8 cellular contexts compared by ENCODE assay signal in the genomic region with DNA sequence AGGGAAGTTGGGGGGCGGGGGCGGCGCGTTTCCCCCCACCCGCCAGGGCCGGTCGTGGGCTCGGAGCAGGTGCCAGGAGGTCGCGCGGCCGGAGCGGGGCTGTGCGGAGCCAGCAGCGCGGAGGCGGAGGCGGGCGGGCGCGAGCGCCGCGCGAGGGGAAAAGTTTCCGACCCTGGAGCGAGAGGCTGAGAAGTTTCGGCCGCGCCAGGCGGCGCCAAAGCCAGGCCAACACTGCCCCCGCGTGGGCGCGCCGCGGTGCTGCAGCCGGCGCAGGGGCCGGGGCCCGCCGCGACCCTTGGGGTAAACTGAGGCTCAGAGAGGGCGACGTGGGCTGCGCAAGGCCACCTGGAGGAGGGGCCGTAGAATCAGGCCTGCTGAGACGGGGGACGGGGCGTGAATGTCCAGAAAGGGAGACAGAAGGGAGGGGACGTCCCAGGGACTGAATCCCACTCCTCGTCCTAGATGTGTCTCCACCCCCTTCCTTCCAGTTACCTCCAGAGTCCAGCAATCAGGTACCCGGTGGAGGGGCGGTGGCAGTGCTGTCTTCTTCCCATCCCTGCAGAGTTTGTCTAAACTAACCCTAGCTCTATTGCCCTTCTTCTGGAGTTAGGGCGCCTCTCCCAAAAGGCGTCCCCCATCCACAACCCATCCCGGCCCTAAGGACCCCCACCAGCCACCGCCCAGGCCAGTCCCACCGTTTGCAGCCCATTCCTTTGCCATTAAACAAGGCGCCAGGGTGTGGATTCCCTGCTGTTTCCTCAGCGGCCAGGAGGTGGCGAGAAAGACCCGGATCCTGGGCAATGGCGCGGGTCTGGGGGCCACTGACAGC. TPM values are rescaled to one million over a fixed set of nuclear protein-coding genes. Genes with fewer than 3 reads are reported as not detected.
DNase-seq lines count a peak whose midpoint lies in the region; ATAC-seq and TF ChIP-seq lines count a peak whose summit lies in the region.

No MANE protein-coding gene starts in this region.

- peak; percentile 49 for ATAC-seq in GM19328 (IDR thresholded peaks at IDR 0.05; ENCODE audit: unreplicated experiment)
- ATAC-seq in WTC11: peak; percentile 61
- no peak for ATAC-seq in GM18868 (IDR thresholded peaks at IDR 0.05; ENCODE audit: unreplicated experiment)

- no peaks in the 10 kb centered on the region for H3K9me3 Mint-ChIP-seq in WTC11

- CTCF ChIA-PET in WTC11 (lab: Charles Lee): interaction anchor here (0.5 to 5.1 kb wide), 27 partner anchors 10 to 484 kb away, joined by 3 to 65 read pairs (median 5); a partner anchor contains a TSS

- H3K36me3 ChIP-seq in BE2C (no peaks in the 10 kb centered on the region), breast epithelium (no peaks in the 10 kb centered on the region), spleen (no peaks in the 10 kb centered on the region)

- H3K27me3 ChIP-seq in BE2C (no peaks in the 10 kb centered on the region), breast epithelium (no peaks in the 10 kb centered on the region), spleen (replicated peaks in 1 of 7) (peaks cover 0 to 10% (median 0%) of the 10 kb centered on the region in 7 donors)

- H3K4me1 ChIP-seq in BE2C: peaks cover 20% of the 10 kb centered on the region
- peaks cover 12 to 18% of the 10 kb centered on the region in 2 donors for H3K4me1 ChIP-seq in breast epithelium
- H3K4me1 ChIP-seq in spleen: peaks cover 25 to 73% (median 53%) of the 10 kb centered on the region in 6 donors

- peak overlapping the region; percentile 91 to 94 for H3K27ac ChIP-seq in breast epithelium
- peak overlapping the region; percentile 84 to 91 (median 88) for H3K27ac ChIP-seq in spleen

- H3K27me3 Mint-ChIP-seq in WTC11 (ENCODE audit: low read depth): peaks cover 11% of the 10 kb centered on the region

- TF ChIP-seq CTCF in BE2C (IDR thresholded peaks at IDR 0.05; ENCODE audit: low read depth, low read length) (peak; percentile 78), WTC11 (IDR thresholded peaks at IDR 0.05) (peak; percentile 92), breast epithelium (IDR thresholded peaks at IDR 0.05) (peak; percentile 79 to 99 (median 92)), spleen (IDR thresholded peaks at IDR 0.05 in 8 of 11, conservative IDR thresholded peaks at IDR 0.05 in 3 of 11) (peak; percentile 72 to 98 (median 96))

- no peak for TF ChIP-seq POLR2A in breast epithelium (IDR thresholded peaks at IDR 0.05)
- TF ChIP-seq POLR2A in spleen (IDR thresholded peaks at IDR 0.05): no peak

- 0 to 3% (median 0%) methylated on average over 31 to 66 of the region's 66 CpGs for WGBS in spleen, 5 donors

- intact Hi-C loops in breast epithelium (cut with DNase I; ENCODE audit: low total_unique reads): loop anchor here (2.0 kb wide), 1 partner anchor 472 kb away; no protein-coding TSS in a partner anchor
- intact Hi-C loops in spleen (cut with DNase I; ENCODE audit: low total_unique reads): loop anchor here (2.0 kb wide), 1 partner anchor 472 kb away; no protein-coding TSS in a partner anchor

- H3K4me3 Mint-ChIP-seq in WTC11: peak overlapping the region; percentile 72

- peaks cover 24% of the 10 kb centered on the region for H3K4me1 Mint-ChIP-seq in WTC11

- POLR2A ChIA-PET in WTC11 (lab: Charles Lee): interaction anchor here (0.5 to 1.2 kb wide), 2 partner anchors 15 to 272 kb away, joined by 3 to 4 read pairs; a partner anchor contains a TSS

- H3K9me3 ChIP-seq in BE2C (no peaks in the 10 kb centered on the region), breast epithelium (no peaks in the 10 kb centered on the region), spleen (no peaks in the 10 kb centered on the region)

- H3K27ac Mint-ChIP-seq in WTC11: peak overlapping the region; percentile 74; the same call in 1 of the 2 replicates

- H3K4me3 ChIP-seq in BE2C (ENCODE audit: low read depth, low read length) (peak overlapping the region; percentile 54), breast epithelium (peak overlapping the region; percentile 58 to 73 (median 71)), spleen (peak overlapping the region; percentile 26 to 83 (median 54))

- H3K36me3 Mint-ChIP-seq in WTC11: no peaks in the 10 kb centered on the region

- DNase-seq in BE2C (peak; percentile 84), NCI-H1092 treated with DMSO at 0.1 percent for 48 hours (lab: John Stamatoyannopoulos, UW) (peak; percentile 42), WTC11 (ENCODE audit: low spot score) (peak; percentile 94), breast epithelium (ENCODE audit: low spot score in 2 of 2) (peak; percentile 67 to 85), iPS-NIHi11 (ENCODE audit: low spot score) (peak; percentile 86), spleen (peak; percentile 94)

TF ChIP-seq in WTC11, 78 proteins besides CTCF, POLR2A, EP300 and RAD21 (continues in another document):
- TF ChIP-seq, protein P1, sequence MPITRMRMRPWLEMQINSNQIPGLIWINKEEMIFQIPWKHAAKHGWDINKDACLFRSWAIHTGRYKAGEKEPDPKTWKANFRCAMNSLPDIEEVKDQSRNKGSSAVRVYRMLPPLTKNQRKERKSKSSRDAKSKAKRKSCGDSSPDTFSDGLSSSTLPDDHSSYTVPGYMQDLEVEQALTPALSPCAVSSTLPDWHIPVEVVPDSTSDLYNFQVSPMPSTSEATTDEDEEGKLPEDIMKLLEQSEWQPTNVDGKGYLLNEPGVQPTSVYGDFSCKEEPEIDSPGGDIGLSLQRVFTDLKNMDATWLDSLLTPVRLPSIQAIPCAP (CRISPR knock-in tag; IDR thresholded peaks at IDR 0.05): no peak
- peak; percentile 40; the same call in 1 of the 2 replicates for TF ChIP-seq GTF2I (CRISPR knock-in tag; conservative IDR thresholded peaks at IDR 0.05)
- TF ChIP-seq FOXP1 (CRISPR knock-in tag; IDR thresholded peaks at IDR 0.05; ENCODE audit: borderline replicate concordance): peak; percentile 45
- TF ChIP-seq, protein P2, sequence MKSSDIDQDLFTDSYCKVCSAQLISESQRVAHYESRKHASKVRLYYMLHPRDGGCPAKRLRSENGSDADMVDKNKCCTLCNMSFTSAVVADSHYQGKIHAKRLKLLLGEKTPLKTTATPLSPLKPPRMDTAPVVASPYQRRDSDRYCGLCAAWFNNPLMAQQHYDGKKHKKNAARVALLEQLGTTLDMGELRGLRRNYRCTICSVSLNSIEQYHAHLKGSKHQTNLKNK (CRISPR knock-in tag; IDR thresholded peaks at IDR 0.05): no peak
- no peak for TF ChIP-seq MXD4 (CRISPR knock-in tag; IDR thresholded peaks at IDR 0.05; ENCODE audit: borderline replicate concordance)
- TF ChIP-seq, protein P3, sequence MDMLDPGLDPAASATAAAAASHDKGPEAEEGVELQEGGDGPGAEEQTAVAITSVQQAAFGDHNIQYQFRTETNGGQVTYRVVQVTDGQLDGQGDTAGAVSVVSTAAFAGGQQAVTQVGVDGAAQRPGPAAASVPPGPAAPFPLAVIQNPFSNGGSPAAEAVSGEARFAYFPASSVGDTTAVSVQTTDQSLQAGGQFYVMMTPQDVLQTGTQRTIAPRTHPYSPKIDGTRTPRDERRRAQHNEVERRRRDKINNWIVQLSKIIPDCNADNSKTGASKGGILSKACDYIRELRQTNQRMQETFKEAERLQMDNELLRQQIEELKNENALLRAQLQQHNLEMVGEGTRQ (CRISPR knock-in tag; IDR thresholded peaks at IDR 0.05): no peak
- no peak for TF ChIP-seq ELF4 (CRISPR knock-in tag; IDR thresholded peaks at IDR 0.05; ENCODE audit: low read depth)
- TF ChIP-seq, protein P4, sequence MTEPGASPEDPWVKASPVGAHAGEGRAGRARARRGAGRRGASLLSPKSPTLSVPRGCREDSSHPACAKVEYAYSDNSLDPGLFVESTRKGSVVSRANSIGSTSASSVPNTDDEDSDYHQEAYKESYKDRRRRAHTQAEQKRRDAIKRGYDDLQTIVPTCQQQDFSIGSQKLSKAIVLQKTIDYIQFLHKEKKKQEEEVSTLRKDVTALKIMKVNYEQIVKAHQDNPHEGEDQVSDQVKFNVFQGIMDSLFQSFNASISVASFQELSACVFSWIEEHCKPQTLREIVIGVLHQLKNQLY (CRISPR knock-in tag; IDR thresholded peaks at IDR 0.05): no peak
- TF ChIP-seq, protein P5, sequence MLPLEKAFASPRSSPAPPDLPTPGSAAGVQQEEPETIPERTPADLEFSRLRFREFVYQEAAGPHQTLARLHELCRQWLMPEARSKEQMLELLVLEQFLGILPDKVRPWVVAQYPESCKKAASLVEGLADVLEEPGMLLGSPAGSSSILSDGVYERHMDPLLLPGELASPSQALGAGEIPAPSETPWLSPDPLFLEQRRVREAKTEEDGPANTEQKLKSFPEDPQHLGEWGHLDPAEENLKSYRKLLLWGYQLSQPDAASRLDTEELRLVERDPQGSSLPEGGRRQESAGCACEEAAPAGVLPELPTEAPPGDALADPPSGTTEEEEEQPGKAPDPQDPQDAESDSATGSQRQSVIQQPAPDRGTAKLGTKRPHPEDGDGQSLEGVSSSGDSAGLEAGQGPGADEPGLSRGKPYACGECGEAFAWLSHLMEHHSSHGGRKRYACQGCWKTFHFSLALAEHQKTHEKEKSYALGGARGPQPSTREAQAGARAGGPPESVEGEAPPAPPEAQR (CRISPR knock-in tag; IDR thresholded peaks at IDR 0.05): no peak

RNA-seq across cellular contexts. Expression of a gene that starts 10.2 kb away (rescaled TPM):
- polyA plus RNA-seq in BE2C (2012; ENCODE audit: insufficient read depth, insufficient read length, low read depth): not detected
- total RNA-seq in WTC11 (2021) (0.11 TPM in 1 of 3 replicates, not detected in the others), breast epithelium (under 1 TPM in 1 of 3 donors, not detected in 2; 0.48 TPM), spleen (under 1 TPM in 1 of 7 donors, not detected in 6; 0.22 TPM)
- polyA plus RNA-seq in spleen: under 1 TPM; 0.12 to 0.46 (median 0.16) TPM

RNA-seq across cellular contexts. Expression of a gene that starts 15.3 kb away (rescaled TPM):
- polyA plus RNA-seq in BE2C (2012; ENCODE audit: insufficient read depth, insufficient read length, low read depth): 227 TPM
- 55.4 to 71.1 TPM (median 58.1 TPM) in 3 replicates for total RNA-seq in WTC11 (2021)
- 10 to 100 TPM; 17.8 to 31.1 (median 27.4) TPM for total RNA-seq in breast epithelium
- total RNA-seq in spleen: 10 to 100 TPM; 22.8 to 49.3 (median 35.8) TPM
- 10 to 100 TPM; 24.8 to 50.5 (median 39.1) TPM for polyA plus RNA-seq in spleen

RNA-seq across cellular contexts. Expression of a gene that starts 31.3 kb away (rescaled TPM):
- polyA plus RNA-seq in BE2C (2012; ENCODE audit: insufficient read depth, insufficient read length, low read depth): 87.7 TPM
- total RNA-seq in WTC11 (2021) (19.3 to 20.0 TPM (median 19.7 TPM) in 3 replicates), breast epithelium (10 to 100 TPM; 11.2 to 24.4 (median 21.6) TPM), spleen (10 to 100 TPM; 17.2 to 30.8 (median 22.3) TPM)
- 10 to 100 TPM; 11.5 to 23.2 (median 17.8) TPM for polyA plus RNA-seq in spleen

RNA-seq across cellular contexts. Expression of a gene that starts 54.8 kb away (rescaled TPM):
- polyA plus RNA-seq in BE2C (2012; ENCODE audit: insufficient read depth, insufficient read length, low read depth): not detected
- total RNA-seq in WTC11 (2021): 6.9 to 10.7 TPM (median 8.2 TPM) in 3 replicates
- 10 to 100 TPM in 1 of 3 donors, 1 to 10 TPM in 2; 4.4 to 35.1 (median 9.9) TPM for total RNA-seq in breast epithelium
- total RNA-seq in spleen: under 1 TPM in 2 of 7 donors, not detected in 5; 0.47 to 0.54 TPM
- polyA plus RNA-seq in spleen: 1 to 10 TPM in 1 of 3 donors, under 1 TPM in 2; 0.32 to 1.5 (median 0.83) TPM

Comparison
In these comparisons a context has a peak if more than half of its experiments do, and no peak if none do; other contexts are left out.
1. DNase-seq: peak in every context shown above with its lines; median percentile 94 in WTC11; 94 in spleen; 86 in iPS-NIHi11; 84 in BE2C; 76 in breast epithelium; 42 in NCI-H1092 treated with DMSO at 0.1 percent for 48 hours.